ENCODE assay signal across 30 cellular contexts in the genomic region with DNA sequence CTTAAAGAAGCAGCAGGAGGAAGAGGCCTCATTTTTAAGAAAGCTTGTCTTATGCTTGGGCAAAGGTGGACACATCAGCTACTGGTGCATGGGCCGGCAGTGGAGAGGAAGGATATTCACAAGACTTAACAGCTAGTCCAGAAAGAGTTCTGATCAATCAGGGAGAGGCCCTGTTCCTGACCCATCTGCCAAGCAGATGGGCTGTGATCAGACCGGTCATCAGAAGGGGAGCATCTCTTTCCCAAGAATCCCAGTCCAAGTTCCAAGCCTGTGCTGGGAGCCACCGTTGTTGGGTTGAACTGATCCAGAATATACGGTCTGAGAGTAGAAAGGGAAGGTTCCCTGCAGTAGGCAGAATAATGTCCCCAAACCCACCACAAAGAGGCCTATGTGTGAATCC.
"Had no signal": no experiment of that assay in that cellular context is flagged by ENCODE, and none has a peak within 500 bp of the region (broad histone marks: within the 10 kb centered on the region; RNA-seq: fewer than 3 reads in every experiment).

No MANE protein-coding gene starts in this region.

- ATAC-seq: activated T-cell treated with anti-CD3 and anti-CD28 coated beads, Interleukin-2, amount 50 U/mL, for 4 hours; activated T-helper 17 cell treated with anti-CD3 and anti-CD28 coated beads, Interleukin-2, amount 50 U/mL, for 72 hours; body of pancreas; SK-N-SH treated with all-trans-retinoic acid at 6 μM for 48 hours; WTC11 had no signal

- H3K27ac ChIP-seq: ascending aorta, body of pancreas, KMS-11, Peyer's patch, RWPE1, SJSA1 had no signal

- H3K27ac Mint-ChIP-seq: activated CD4-positive, alpha-beta memory T cell treated with anti-CD3 and anti-CD28 coated beads for 36 hours; activated CD4-positive, alpha-beta T cell treated with anti-CD3 and anti-CD28 coated beads, Interleukin-2, amount 10 ng/mL, durations not matched to agents 24 days and 14 days; activated naive CD4-positive, alpha-beta T cell treated with anti-CD3 and anti-CD28 coated beads for 36 hours; activated T-helper 17 cell treated with anti-CD3 and anti-CD28 coated beads, Interleukin-2, amount 50 U/mL, for 72 hours; WTC11 had no signal

- H3K4me3 ChIP-seq: ascending aorta, body of pancreas, Peyer's patch, SJSA1 had no signal

- H3K27me3 ChIP-seq: ascending aorta, body of pancreas, Peyer's patch, SJSA1 had no signal

- FAIRE-seq: bronchial epithelial cell had no signal

- H3K9ac ChIP-seq: KMS-11 had no signal

- DNase-seq: activated CD4-positive, alpha-beta memory T cell treated with anti-CD3 and anti-CD28 coated beads for 36 hours; activated CD4-positive, alpha-beta T cell treated with anti-CD3 and anti-CD28 coated beads, Interleukin-2, amount 10 ng/mL, durations not matched to agents 24 days and 14 days; activated CD4-positive, CD25-positive, alpha-beta regulatory T cell treated with anti-CD3 and anti-CD28 coated beads, Interleukin-2, amount 50 U/mL, for 72 hours; activated CD8-positive, alpha-beta memory T cell treated with anti-CD3 and anti-CD28 coated beads for 24 hours; activated gamma-delta T cell; activated naive CD4-positive, alpha-beta T cell treated with anti-CD3 and anti-CD28 coated beads for 36 hours; activated T-cell treated with anti-CD3 and anti-CD28 coated beads, Interleukin-2, amount 50 U/mL, for 4 hours; amniotic stem cell; body of pancreas; central memory CD4-positive, alpha-beta T cell; MM.1S; NCI-H1105 treated with DMSO at 0.1 percent for 48 hours; NCI-H1436 treated with DMSO at 0.1 percent for 48 hours; NCI-H187; NCI-H2081; NCI-H510A treated with DMSO at 0.1 percent for 48 hours; NCI-H69; NK-92 treated with Interleukin-12 subunit alpha and Interleukin-12 subunit beta, amount 100 ng/mL, for 24 hours; Peyer's patch; Right ventricle myocardium superior; SW 1271; T-helper 9 cell had no signal

- H3K36me3 ChIP-seq: Peyer's patch, SJSA1 had no signal

- H3K4me2 ChIP-seq: KMS-11 had no signal

- H3K27me3 Mint-ChIP-seq: activated CD4-positive, alpha-beta memory T cell treated with anti-CD3 and anti-CD28 coated beads for 36 hours; activated CD4-positive, alpha-beta T cell treated with anti-CD3 and anti-CD28 coated beads, Interleukin-2, amount 10 ng/mL, durations not matched to agents 24 days and 14 days; activated T-helper 17 cell treated with anti-CD3 and anti-CD28 coated beads, Interleukin-2, amount 50 U/mL, for 72 hours had no signal

- H3K9me3 ChIP-seq: ascending aorta, body of pancreas, Peyer's patch, SJSA1 had no signal

- H3K4me3 Mint-ChIP-seq: activated CD4-positive, alpha-beta memory T cell treated with anti-CD3 and anti-CD28 coated beads for 36 hours; activated CD4-positive, alpha-beta T cell treated with anti-CD3 and anti-CD28 coated beads, Interleukin-2, amount 10 ng/mL, durations not matched to agents 24 days and 14 days; activated naive CD4-positive, alpha-beta T cell treated with anti-CD3 and anti-CD28 coated beads for 36 hours; activated T-cell treated with anti-CD3 and anti-CD28 coated beads, Interleukin-2, amount 50 U/mL, for 4 hours; activated T-helper 17 cell treated with anti-CD3 and anti-CD28 coated beads, Interleukin-2, amount 50 U/mL, for 72 hours; WTC11 had no signal

- H3K9me3 Mint-ChIP-seq: activated CD4-positive, alpha-beta memory T cell treated with anti-CD3 and anti-CD28 coated beads for 36 hours; activated naive CD4-positive, alpha-beta T cell treated with anti-CD3 and anti-CD28 coated beads for 36 hours; activated T-cell treated with anti-CD3 and anti-CD28 coated beads, Interleukin-2, amount 50 U/mL, for 4 hours; activated T-helper 17 cell treated with anti-CD3 and anti-CD28 coated beads, Interleukin-2, amount 50 U/mL, for 72 hours; WTC11 had no signal

- H3K4me1 ChIP-seq: body of pancreas, Peyer's patch had no signal

- H3K36me3 Mint-ChIP-seq: activated CD4-positive, alpha-beta memory T cell treated with anti-CD3 and anti-CD28 coated beads for 36 hours had no signal
